Comparison of ENCODE assay signal across 9 cellular contexts in genomic region chr11:13462311-13462927, GRCh38. TPM values are rescaled to one million over a fixed set of nuclear protein-coding genes. Genes with fewer than 3 reads are reported as not detected.
DNase-seq lines count a peak whose midpoint lies in the region; ATAC-seq and TF ChIP-seq lines count a peak whose summit lies in the region.
"Had no signal": no experiment of that assay in that cellular context is flagged by ENCODE, and none has a peak within 500 bp of the region (broad histone marks: within the 10 kb centered on the region; RNA-seq: fewer than 3 reads in every experiment).

No MANE protein-coding gene starts in this region.

- no peaks in the 10 kb centered on the region for H3K36me3 ChIP-seq in esophagus squamous epithelium

- H3K27ac ChIP-seq in esophagus squamous epithelium = peak overlapping the region; percentile 93 to 97 (median 95)

- ATAC-seq in GM19324 (IDR thresholded peaks at IDR 0.05; ENCODE audit: low FRiP score, unreplicated experiment) (peak; percentile 42), HG03432 (IDR thresholded peaks at IDR 0.05; ENCODE audit: unreplicated experiment) (peak; percentile 51), natural killer cell (peak; percentile 1 to 21 (median 9))

- H3K4me1 Mint-ChIP-seq in CD14-positive monocyte = peaks cover 37% of the 10 kb centered on the region
- peaks cover 47 to 53% of the 10 kb centered on the region in 2 donors for H3K4me1 Mint-ChIP-seq in natural killer cell
- peaks cover 46% of the 10 kb centered on the region for H3K4me1 Mint-ChIP-seq in stimulated activated naive CD8-positive, alpha-beta T cell treated with anti-CD3 and anti-CD28 coated beads, Interleukin-15, Interleukin-2, amounts not matched to agents 100 ng/mL and 50 ng/mL, for 24 hours (ENCODE audit: low read depth)

- DNase-seq in CD14-positive monocyte (ENCODE audit: low spot score) (no peak), NOMO-1 (lab: John Stamatoyannopoulos, UW; ENCODE audit: unreplicated experiment in 2 of 2) (peak; percentile 6 to 33), activated T-cell treated with anti-CD3 and anti-CD28 coated beads for 48 hours (ENCODE audit: low read depth) (peak; percentile 41), esophagus squamous epithelium (lab: John Stamatoyannopoulos, UW) (no peak), natural killer cell (no peak)

- H3K36me3 Mint-ChIP-seq in CD14-positive monocyte (peaks cover 9% of the 10 kb centered on the region in 2 donors), natural killer cell (no peaks in the 10 kb centered on the region)
- H3K36me3 Mint-ChIP-seq in stimulated activated naive CD8-positive, alpha-beta T cell treated with anti-CD3 and anti-CD28 coated beads, Interleukin-15, Interleukin-2, amounts not matched to agents 100 ng/mL and 50 ng/mL, for 24 hours (ENCODE audit: low read depth) = peaks cover 8% of the 10 kb centered on the region

- no peak for TF ChIP-seq CTCF in CD14-positive monocyte (IDR thresholded peaks at IDR 0.05)
- peak in 1 of 6 experiments; percentile 1 for TF ChIP-seq CTCF in esophagus squamous epithelium (IDR thresholded peaks at IDR 0.05)
- TF ChIP-seq CTCF in natural killer cell (IDR thresholded peaks at IDR 0.05) = no peak

- peaks cover 6 to 47% (median 14%) of the 10 kb centered on the region in 3 donors for H3K4me1 ChIP-seq in esophagus squamous epithelium

- H3K4me3 ChIP-seq in esophagus squamous epithelium = peak overlapping the region; percentile 81 to 97 (median 90)

- peaks cover 0 to 6% (median 0%) of the 10 kb centered on the region in 7 donors for H3K9me3 Mint-ChIP-seq in CD14-positive monocyte
- H3K9me3 Mint-ChIP-seq in natural killer cell = no peaks in the 10 kb centered on the region
- H3K9me3 Mint-ChIP-seq in stimulated activated naive CD8-positive, alpha-beta T cell treated with anti-CD3 and anti-CD28 coated beads, Interleukin-15, Interleukin-2, amounts not matched to agents 100 ng/mL and 50 ng/mL, for 24 hours = no peaks in the 10 kb centered on the region

- 1 to 3% methylated on average over 7 to 9 of the region's 20 CpGs for WGBS in esophagus squamous epithelium, 2 donors

- no peaks in the 10 kb centered on the region for H3K9me3 ChIP-seq in esophagus squamous epithelium

- peak overlapping the region; percentile 97 to 99 for H3K4me3 Mint-ChIP-seq in CD14-positive monocyte
- peak overlapping the region; percentile 96 for H3K4me3 Mint-ChIP-seq in natural killer cell
- H3K4me3 Mint-ChIP-seq in stimulated activated naive CD8-positive, alpha-beta T cell treated with anti-CD3 and anti-CD28 coated beads, Interleukin-15, Interleukin-2, amounts not matched to agents 100 ng/mL and 50 ng/mL, for 24 hours = peak overlapping the region; percentile 99

- H3K27me3 ChIP-seq in esophagus squamous epithelium = no peaks in the 10 kb centered on the region

- no peak for TF ChIP-seq POLR2A in esophagus squamous epithelium (IDR thresholded peaks at IDR 0.05)

- intact Hi-C loops in CD14-positive monocyte (cut with micrococcal nuclease) (loop anchor here (5.0 to 10.0 kb wide), 2 partner anchors 188 to 205 kb away; partner anchors contain the start of genes BMAL1 (in 2 of the 2) and FAR1 (in 1 of the 2)), esophagus squamous epithelium (cut with DNase I) (no loop called here), natural killer cell (cut with micrococcal nuclease) (loop anchor here (5.0 kb wide), 1 partner anchor 185 kb away; the partner anchor contains the start of gene BMAL1)

- H3K27ac Mint-ChIP-seq in CD14-positive monocyte (peak overlapping the region; percentile 91 to 98 (median 96)), natural killer cell (peak overlapping the region; percentile 90 to 100)
- H3K27ac Mint-ChIP-seq in stimulated activated naive CD8-positive, alpha-beta T cell treated with anti-CD3 and anti-CD28 coated beads, Interleukin-15, Interleukin-2, amounts not matched to agents 100 ng/mL and 50 ng/mL, for 24 hours = peak overlapping the region; percentile 99

- H3K27me3 Mint-ChIP-seq in CD14-positive monocyte (ENCODE audit: low read depth in 3 of 3) (no peaks in the 10 kb centered on the region), natural killer cell (ENCODE audit: low read depth in 2 of 2) (peaks cover 0 to 4% of the 10 kb centered on the region in 2 donors)
- no peaks in the 10 kb centered on the region for H3K27me3 Mint-ChIP-seq in stimulated activated naive CD8-positive, alpha-beta T cell treated with anti-CD3 and anti-CD28 coated beads, Interleukin-15, Interleukin-2, amounts not matched to agents 100 ng/mL and 50 ng/mL, for 24 hours

RNA-seq across cellular contexts. Expression of gene BTBD10, which starts 0.6 kb away (rescaled TPM):
- polyA plus RNA-seq in CD14-positive monocyte = 10 to 100 TPM; 13.8 to 19.8 TPM
- total RNA-seq in esophagus squamous epithelium (10 to 100 TPM; 45.3 to 56.7 (median 54.0) TPM), natural killer cell (10 to 100 TPM; 18.0 to 26.9 (median 23.2) TPM)

RNA-seq across cellular contexts. Expression of gene PTH, which starts 33.4 kb away (rescaled TPM):
- not detected for polyA plus RNA-seq in CD14-positive monocyte
- total RNA-seq in esophagus squamous epithelium = not detected
- not detected for total RNA-seq in natural killer cell
- total RNA-seq: activated CD8-positive, alpha-beta memory T cell treated with anti-CD3 and anti-CD28 coated beads for 36 hours had no signal

Comparison
In these comparisons a context has a peak if more than half of its experiments do, and no peak if none do; other contexts are left out.
1. DNase-seq: peak in NOMO-1 (2 of 2) and activated T-cell treated with anti-CD3 and anti-CD28 coated beads for 48 hours (single experiment); none in CD14-positive monocyte (single experiment), esophagus squamous epithelium (single experiment) and natural killer cell (single experiment).
2. Peak in every context shown above with its lines, with median percentiles within 50 percentile points of each other: H3K27ac Mint-ChIP-seq, H3K4me3 Mint-ChIP-seq and ATAC-seq.